ENCODE assay signal across 1 cellular context in genomic region chr2:219273887-219274391, GRCh38.
TF ChIP-seq lines count a peak whose summit lies in the region.

No MANE protein-coding gene starts in this region.

TF ChIP-seq in HepG2, 621 proteins besides CTCF, POLR2A, EP300 and RAD21:
- no peak for TF ChIP-seq GMEB1 (CRISPR knock-in tag; IDR thresholded peaks at IDR 0.05; ENCODE audit: borderline replicate concordance)
- no peak for TF ChIP-seq ZBTB43 (CRISPR knock-in tag; conservative IDR thresholded peaks at IDR 0.05)
- TF ChIP-seq RBM39 (IDR thresholded peaks at IDR 0.05; ENCODE audit: low read depth, low read length, poor library complexity, severe bottlenecking) = no peak
- TF ChIP-seq ZNF557 (CRISPR knock-in tag; IDR thresholded peaks at IDR 0.05) = no peak
- no peak for TF ChIP-seq KLF9 (CRISPR knock-in tag; IDR thresholded peaks at IDR 0.05; ENCODE audit: low read depth)
- TF ChIP-seq ZNF580 (CRISPR knock-in tag; IDR thresholded peaks at IDR 0.05; ENCODE audit: borderline replicate concordance, low read depth) = no peak
- no peak for TF ChIP-seq DMAP1 (CRISPR knock-in tag; IDR thresholded peaks at IDR 0.05)
- no peak for TF ChIP-seq ZNF850 (CRISPR knock-in tag; conservative IDR thresholded peaks at IDR 0.05)
- no peak for TF ChIP-seq BRD4 (CRISPR knock-in tag; IDR thresholded peaks at IDR 0.05)
- TF ChIP-seq GATAD2A (CRISPR knock-in tag; IDR thresholded peaks at IDR 0.05) = no peak
- no peak for TF ChIP-seq BRF2 (CRISPR knock-in tag; IDR thresholded peaks at IDR 0.05)
- no peak for TF ChIP-seq ZNF75D (CRISPR knock-in tag; IDR thresholded peaks at IDR 0.05; ENCODE audit: borderline replicate concordance)
- no peak for TF ChIP-seq JUNB (CRISPR knock-in tag; IDR thresholded peaks at IDR 0.05; ENCODE audit: borderline replicate concordance)
- TF ChIP-seq ZNF713 (CRISPR knock-in tag; IDR thresholded peaks at IDR 0.05) = no peak
